9 cellular contexts compared by ENCODE assay signal in the genomic region with DNA sequence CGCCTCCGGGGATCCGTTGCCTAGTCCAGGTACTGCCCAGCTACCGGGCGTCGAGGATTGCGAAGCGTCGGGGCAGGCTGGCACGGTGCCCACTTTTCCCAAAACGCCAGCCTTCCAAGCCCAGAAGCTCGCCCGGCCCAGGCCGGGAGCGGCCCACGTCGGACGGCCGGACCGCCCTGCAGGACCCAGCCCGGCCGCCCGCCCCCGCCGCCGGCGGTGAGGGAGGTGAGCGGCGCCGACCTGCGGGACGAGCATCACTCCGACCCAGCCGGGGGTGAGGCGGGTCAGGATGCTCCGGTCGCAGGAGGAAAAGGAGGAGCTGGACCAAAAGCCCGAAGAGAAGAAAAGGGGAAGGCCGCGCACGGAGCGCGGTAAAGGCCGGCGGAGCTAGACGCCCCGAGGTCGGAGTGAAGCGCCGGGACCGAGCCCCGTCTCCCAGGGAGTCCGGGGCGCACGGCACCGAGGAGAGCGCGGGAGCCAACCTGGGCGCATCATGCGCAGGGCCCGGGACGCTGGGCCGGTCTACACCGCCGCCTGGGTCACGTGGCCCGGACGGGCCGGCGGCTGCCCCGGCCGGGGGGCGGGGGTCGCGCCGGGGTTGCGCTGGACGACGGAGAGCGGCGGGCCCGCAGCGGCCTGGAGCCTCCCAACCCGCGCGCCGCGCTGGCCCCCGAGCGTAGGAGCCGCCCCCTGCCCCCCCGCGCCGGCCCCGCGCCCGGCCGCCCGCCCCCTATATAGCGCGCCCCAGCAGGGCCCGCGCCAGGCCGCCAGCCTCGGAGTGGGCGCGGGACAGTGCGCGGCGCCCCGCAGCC. TPM values are rescaled to one million over a fixed set of nuclear protein-coding genes. Genes with fewer than 3 reads are reported as not detected.
DNase-seq lines count a peak whose midpoint lies in the region; ATAC-seq lines count a peak whose summit lies in the region.
"Had no signal": no experiment of that assay in that cellular context is flagged by ENCODE, and none has a peak within 500 bp of the region (broad histone marks: within the 10 kb centered on the region; RNA-seq: fewer than 3 reads in every experiment).

AQP5 (plus strand) TSS at position 762 of the 812 bp plus-strand sequence. CDS start 146 bp downstream, outside the sequence.

- H3K27me3 ChIP-seq in iPS-15b (ENCODE audit: control insufficient read depth, insufficient read depth, low read length) (peaks cover 61% of the 10 kb centered on the region), skeletal muscle satellite cell (ENCODE audit: control insufficient read depth, insufficient read depth, low read length) (peaks cover 48% of the 10 kb centered on the region)

- peak within 1 kb of the TSS; percentile 37 for H3K4me3 ChIP-seq in iPS-15b (ENCODE audit: low read depth, low read length)
- peak within 1 kb of the TSS; percentile 53 for H3K4me3 ChIP-seq in skeletal muscle satellite cell (ENCODE audit: low read length)

- DNase-seq in DMS53 (lab: John Stamatoyannopoulos, UW) (peak; percentile 42), DMS53 treated with DMSO at 0.1 percent for 48 hours (lab: John Stamatoyannopoulos, UW; ENCODE audit: unreplicated experiment) (no peak), cortex of kidney (lab: John Stamatoyannopoulos, UW) (no peak), medulla oblongata (ENCODE audit: extremely low spot score) (no peak)
- no peak for DNase-seq in activated T-helper 1 cell treated with anti-CD3 and anti-CD28 coated beads, Interleukin-12 subunit alpha, Interleukin-12 subunit beta, Interleukin-2, Interleukin-4 antibody, amounts not matched to agents 30 ng/mL and 10 ng/mL and 1 ng/mL, durations not matched to agents 14 hours and 24 hours and 36 hours (ENCODE audit: low spot score)
- DNase-seq: midbrain had no signal

- no peaks in the 10 kb centered on the region for H3K9me3 Mint-ChIP-seq in activated T-helper 1 cell treated with anti-CD3 and anti-CD28 coated beads, Interleukin-12 subunit alpha, Interleukin-12 subunit beta, Interleukin-2, Interleukin-4 antibody, amounts not matched to agents 30 ng/mL and 10 ng/mL and 1 ng/mL, durations not matched to agents 14 hours and 24 hours and 36 hours

- no peak within 1 kb of the TSS for H3K9ac ChIP-seq in iPS-15b (ENCODE audit: low read depth, low read length)
- no peak within 1 kb of the TSS for H3K9ac ChIP-seq in skeletal muscle satellite cell (ENCODE audit: low read depth, low read length)

- peaks cover 7% of the 10 kb centered on the region for H3K4me1 Mint-ChIP-seq in activated T-helper 1 cell treated with anti-CD3 and anti-CD28 coated beads, Interleukin-12 subunit alpha, Interleukin-12 subunit beta, Interleukin-2, Interleukin-4 antibody, amounts not matched to agents 30 ng/mL and 10 ng/mL and 1 ng/mL, durations not matched to agents 14 hours and 24 hours and 36 hours (ENCODE audit: low read depth)

- no peak for ATAC-seq in GM18873 (IDR thresholded peaks at IDR 0.05; ENCODE audit: low FRiP score, unreplicated experiment)

- H3K4me1 ChIP-seq in iPS-15b (ENCODE audit: control insufficient read depth, insufficient read depth, low read length), result peaks cover 10% of the 10 kb centered on the region
- H3K4me1 ChIP-seq in skeletal muscle satellite cell (ENCODE audit: control insufficient read depth, insufficient read depth, low read length), result peaks cover 25% of the 10 kb centered on the region

- H3K36me3 ChIP-seq in iPS-15b (ENCODE audit: control insufficient read depth, insufficient read depth, low read length) (no peaks in the 10 kb centered on the region), skeletal muscle satellite cell (ENCODE audit: insufficient read depth, low read length) (no peaks in the 10 kb centered on the region)

- no peak within 1 kb of the TSS for H3K27ac Mint-ChIP-seq in activated T-helper 1 cell treated with anti-CD3 and anti-CD28 coated beads, Interleukin-12 subunit alpha, Interleukin-12 subunit beta, Interleukin-2, Interleukin-4 antibody, amounts not matched to agents 30 ng/mL and 10 ng/mL and 1 ng/mL, durations not matched to agents 14 hours and 24 hours and 36 hours

- intact Hi-C loops in activated T-helper 1 cell treated with anti-CD3 and anti-CD28 coated beads, Interleukin-12 subunit alpha, Interleukin-12 subunit beta, Interleukin-2, Interleukin-4 antibody, amounts not matched to agents 30 ng/mL and 10 ng/mL and 1 ng/mL, durations not matched to agents 14 hours and 24 hours and 36 hours (cut with micrococcal nuclease), result no loop called here

- H3K4me2 ChIP-seq in skeletal muscle satellite cell (ENCODE audit: low read length), result peak within 1 kb of the TSS; percentile 69

- no peaks in the 10 kb centered on the region for H3K36me3 Mint-ChIP-seq in activated T-helper 1 cell treated with anti-CD3 and anti-CD28 coated beads, Interleukin-12 subunit alpha, Interleukin-12 subunit beta, Interleukin-2, Interleukin-4 antibody, amounts not matched to agents 30 ng/mL and 10 ng/mL and 1 ng/mL, durations not matched to agents 14 hours and 24 hours and 36 hours (ENCODE audit: low read depth)

- H3K27me3 Mint-ChIP-seq in activated T-helper 1 cell treated with anti-CD3 and anti-CD28 coated beads, Interleukin-12 subunit alpha, Interleukin-12 subunit beta, Interleukin-2, Interleukin-4 antibody, amounts not matched to agents 30 ng/mL and 10 ng/mL and 1 ng/mL, durations not matched to agents 14 hours and 24 hours and 36 hours (ENCODE audit: insufficient read depth), result peaks cover 78% of the 10 kb centered on the region

- H3K9me3 ChIP-seq in iPS-15b (ENCODE audit: control insufficient read depth, insufficient read depth, low read length) (no peaks in the 10 kb centered on the region), skeletal muscle satellite cell (replicated peaks; ENCODE audit: low read length) (no peaks in the 10 kb centered on the region)

- peak within 1 kb of the TSS; percentile 21 for H3K4me3 Mint-ChIP-seq in activated T-helper 1 cell treated with anti-CD3 and anti-CD28 coated beads, Interleukin-12 subunit alpha, Interleukin-12 subunit beta, Interleukin-2, Interleukin-4 antibody, amounts not matched to agents 30 ng/mL and 10 ng/mL and 1 ng/mL, durations not matched to agents 14 hours and 24 hours and 36 hours

RNA-seq across cellular contexts. Expression of gene AQP5, which starts in this region (rescaled TPM):
- total RNA-seq in activated T-helper 1 cell treated with anti-CD3 and anti-CD28 coated beads, Interleukin-12 subunit alpha, Interleukin-12 subunit beta, Interleukin-2, Interleukin-4 antibody, amounts not matched to agents 30 ng/mL and 10 ng/mL and 1 ng/mL, durations not matched to agents 14 hours and 24 hours and 36 hours, result not detected in 2 replicates
- not detected in 2 replicates for total RNA-seq in skeletal muscle satellite cell (2012; rRNA removed)
